Comparison of ENCODE assay signal across 7 cellular contexts in genomic region chrX:49344496-49345175, GRCh38. TPM values are rescaled to one million over a fixed set of nuclear protein-coding genes. Genes with fewer than 3 reads are reported as not detected.
"Had no signal": no experiment of that assay in that cellular context is flagged by ENCODE, and none has a peak within 500 bp of the region (broad histone marks: within the 10 kb centered on the region; RNA-seq: fewer than 3 reads in every experiment).

No MANE protein-coding gene starts in this region.

RNA-seq across cellular contexts. Expression of gene GAGE13, which starts 13.3 kb away (rescaled TPM):
- total RNA-seq: GM23248, GM23338, H1, H4, H7, H9, HFFc6 had no signal

RNA-seq across cellular contexts. Expression of gene GAGE12J, which starts 22.8 kb away (rescaled TPM):
- total RNA-seq: GM23248, GM23338, H1, H4, H7, H9, HFFc6 had no signal

RNA-seq across cellular contexts. Expression of gene GAGE10, which starts 41.2 kb away (rescaled TPM):
- total RNA-seq: GM23248, GM23338, H1, H4, H7, H9, HFFc6 had no signal
